ENCODE assay signal across 8 cellular contexts in the genomic region with DNA sequence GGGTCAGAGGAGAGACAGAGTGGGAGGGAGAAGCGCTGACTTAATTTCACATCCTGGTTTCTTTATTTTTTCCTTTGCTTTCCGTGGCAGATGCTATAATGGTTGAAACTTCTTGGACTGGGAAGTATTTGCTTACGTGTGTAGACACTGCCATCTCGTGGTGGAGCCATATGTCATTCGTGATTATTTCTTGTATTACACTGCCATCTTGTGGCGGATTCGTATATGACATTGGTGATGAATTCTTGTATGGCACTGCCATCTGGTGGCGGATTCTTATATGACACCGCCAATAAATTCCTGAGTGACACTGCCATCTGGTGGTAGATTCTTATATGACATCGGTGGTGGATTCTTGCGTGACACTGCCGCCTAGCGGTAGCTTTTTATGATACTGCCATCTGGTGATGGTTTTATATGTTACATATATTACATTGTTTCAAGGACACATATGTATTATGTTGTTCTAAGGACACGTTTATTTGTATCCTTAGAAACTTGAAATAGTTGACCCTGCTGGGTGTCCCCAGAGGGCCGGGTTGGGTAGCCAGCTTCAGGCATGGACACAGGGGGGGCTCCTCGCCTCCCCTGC. TPM values are rescaled to one million over a fixed set of nuclear protein-coding genes. Genes with fewer than 3 reads are reported as not detected.
A peak's percentile ranks its signal among the peaks of the same experiment; 100 is the strongest.
DNase-seq lines count a peak whose midpoint lies in the region; FAIRE-seq and TF ChIP-seq lines count a peak whose summit lies in the region.

No MANE protein-coding gene starts in this region.

- intact Hi-C loops in cardiac septum (cut with DNase I), result loop anchor here (1.0 to 10.0 kb wide), 4 partner anchors 102 to 1365 kb away; no protein-coding TSS in a partner anchor

- DNase-seq in DMS53 treated with DMSO at 0.1 percent for 48 hours (lab: John Stamatoyannopoulos, UW; ENCODE audit: unreplicated experiment), result peak; percentile 12
- DNase-seq in H54 (ENCODE audit: insufficient read length, low spot score), result peak; percentile 11
- DNase-seq in NCI-H1092 (lab: John Stamatoyannopoulos, UW), result peak; percentile 60
- DNase-seq in SW480 (ENCODE audit: low spot score), result peak; percentile 62
- DNase-seq in activated naive CD8-positive, alpha-beta T cell treated with anti-CD3 and anti-CD28 coated beads, Interleukin-2, amount 50 U/mL, for 16 hours (ENCODE audit: low read depth, low spot score), result peak; percentile 16
- peak; percentile 81 for DNase-seq in cardiac septum (ENCODE audit: low spot score)
- DNase-seq in putamen (ENCODE audit: low spot score), result peak; percentile 80
- no peak for DNase-seq in GOT3 (lab: John Stamatoyannopoulos, UW)

- no peak for TF ChIP-seq POLR2A in H54 (IDR thresholded peaks at IDR 0.05; ENCODE audit: low read depth, low read length)

- no peak for FAIRE-seq in H54 (lab: Jason Lieb, UNC)

RNA-seq across cellular contexts. Expression of gene CLCN4, which starts 37.3 kb away (rescaled TPM):
- total RNA-seq in cardiac septum, result 23.4 TPM
